In genomic region chr4:182806259-182807252, GRCh38 we compare ENCODE assay signal across 8 cellular contexts.
A peak's percentile ranks its signal among the peaks of the same experiment; 100 is the strongest.
DNase-seq lines count a peak whose midpoint lies in the region; ATAC-seq, FAIRE-seq and TF ChIP-seq lines count a peak whose summit lies in the region.

No MANE protein-coding gene starts in this region.

- H3K36me3 ChIP-seq in GM23338 (ENCODE audit: insufficient read depth): no peaks in the 10 kb centered on the region
- no peaks in the 10 kb centered on the region for H3K36me3 ChIP-seq in Karpas-422 (ENCODE audit: insufficient read depth, low read length)
- no peaks in the 10 kb centered on the region for H3K36me3 ChIP-seq in GM12878 (ENCODE audit: control insufficient read depth in 2 of 2, insufficient read depth in 2 of 2, low read length in 1 of 2)
- no peaks in the 10 kb centered on the region for H3K36me3 ChIP-seq in sigmoid colon

- TF ChIP-seq RAD21 in GM12878 (IDR thresholded peaks at IDR 0.05; ENCODE audit: insufficient read depth, low read depth, low read length): peak; percentile 81

- peak; percentile 79 for ATAC-seq in GM23338
- ATAC-seq in GM12878: peak; percentile 76

- no peak for TF ChIP-seq POLR2A in GM12878 (IDR thresholded peaks at IDR 0.05; ENCODE audit: low read depth, low read length)
- no peak for TF ChIP-seq POLR2A in sigmoid colon (IDR thresholded peaks at IDR 0.05)

- 20% methylated on average over 64 of the region's 68 CpGs for WGBS in GM12878 (ENCODE audit: insufficient coverage, insufficient replicate concordance, low lambda C conversion rate, missing lambda C conversion rate)
- 14 to 15% methylated on average over 68 of the region's 68 CpGs for WGBS in sigmoid colon, 2 donors

- no peaks in the 10 kb centered on the region for H4K20me1 ChIP-seq in GM23338 (replicated peaks; ENCODE audit: insufficient read depth)
- H4K20me1 ChIP-seq in Karpas-422 (ENCODE audit: insufficient read depth, low read depth, low read length): no peaks in the 10 kb centered on the region
- H4K20me1 ChIP-seq in GM12878 (ENCODE audit: control insufficient read depth, insufficient read depth): no peaks in the 10 kb centered on the region

- DNase-seq in GM04503 (ENCODE audit: low read depth) (peak; percentile 14), GM23338 (ENCODE audit: low spot score) (peak; percentile 94), Karpas-422 (peak; percentile 66), T-helper 9 cell (peak; percentile 25), GM12878 (ENCODE audit: low read depth, low spot score) (no peak), iPS DF 4.7 (ENCODE audit: extremely low read depth, low spot score) (peak; percentile 38), sigmoid colon (peak; percentile 83), NCI-H446 treated with DMSO at 0.1 percent for 48 hours (lab: John Stamatoyannopoulos, UW) (no peak)

- in situ Hi-C loops in GM12878 (cut with MboI): loop anchor here (5.0 kb wide), 1 partner anchor 324 kb away; no protein-coding TSS in a partner anchor

- H3K4me2 ChIP-seq in GM23338: peak overlapping the region; percentile 98
- H3K4me2 ChIP-seq in Karpas-422 (ENCODE audit: low read depth, low read length, poor library complexity, severe bottlenecking): no peak overlapping the region
- peak overlapping the region; percentile 88 for H3K4me2 ChIP-seq in GM12878 (ENCODE audit: control insufficient read depth, insufficient read depth)

- H3K27me3 ChIP-seq in GM23338 (ENCODE audit: insufficient read depth): peaks cover 11% of the 10 kb centered on the region; the same call in 1 of the 2 replicates
- no peaks in the 10 kb centered on the region for H3K27me3 ChIP-seq in Karpas-422 (ENCODE audit: low read length)
- H3K27me3 ChIP-seq in GM12878 (replicated peaks in 1 of 2; ENCODE audit: control insufficient read depth in 2 of 2, insufficient read depth in 2 of 2, low read length in 1 of 2): no peaks in the 10 kb centered on the region
- no peaks in the 10 kb centered on the region for H3K27me3 ChIP-seq in sigmoid colon

- H3K27ac ChIP-seq in GM23338 (ENCODE audit: low read depth) (no peak overlapping the region), Karpas-422 (ENCODE audit: low read length) (no peak overlapping the region), GM12878 (ENCODE audit: control insufficient read depth, insufficient read depth) (0 out of 2 replicates have a peak overlapping the region, but pooled peaks have one; percentile 34), sigmoid colon (peak overlapping the region; percentile 21 to 71 (median 57))

- peaks cover 36% of the 10 kb centered on the region for H3K4me1 Mint-ChIP-seq in GM23338

- intact Hi-C loops in GM12878 (cut with micrococcal nuclease; ENCODE audit: unreplicated experiment) (loop anchor here (1.0 to 10.0 kb wide), 4 partner anchors 328 to 1662 kb away; no protein-coding TSS in a partner anchor), sigmoid colon (cut with DNase I) (loop anchor here (2.0 to 10.0 kb wide), 4 partner anchors 328 to 1664 kb away; no protein-coding TSS in a partner anchor)

- peaks cover 25% of the 10 kb centered on the region for H3F3A ChIP-seq in GM23338 (replicated peaks; ENCODE audit: low read depth)

- no TSS peak for BruUV-seq in GM12878 (replicated peaks; lab: Mats Ljungman, UMichigan)

- POLR2A ChIA-PET in GM12878 (lab: Charles Lee): interaction anchor here (0.6 kb wide), 3 partner anchors 111 to 1804 kb away, joined by 3 to 4 read pairs (median 3); no protein-coding TSS in a partner anchor

- TF ChIP-seq CTCF in GM23338 (conservative IDR thresholded peaks at IDR 0.05; ENCODE audit: low read depth in 2 of 2) (peak; percentile 81 to 98), GM12878 (IDR thresholded peaks at IDR 0.05 in 2 of 3, conservative IDR thresholded peaks at IDR 0.05 in 1 of 3; ENCODE audit: control insufficient read depth in 2 of 3, extremely low read depth in 1 of 3, insufficient read depth in 1 of 3, low read depth in 3 of 3, low read length in 3 of 3) (peak; percentile 73 to 87 (median 84)), sigmoid colon (IDR thresholded peaks at IDR 0.05) (peak; percentile 73 to 94 (median 86))

- H3K9ac ChIP-seq in Karpas-422 (ENCODE audit: low read length): no peak overlapping the region
- H3K9ac ChIP-seq in GM12878 (ENCODE audit: control insufficient read depth, insufficient read depth, low read length): peak overlapping the region; percentile 28; the same call in 1 of the 2 replicates

- H3K4me1 ChIP-seq in GM23338 (ENCODE audit: insufficient read depth) (peaks cover 8% of the 10 kb centered on the region; the same call in 1 of the 2 replicates), Karpas-422 (ENCODE audit: low read length) (no peaks in the 10 kb centered on the region), GM12878 (ENCODE audit: control insufficient read depth, insufficient read depth, low read length) (peaks cover 24% of the 10 kb centered on the region), sigmoid colon (peaks cover 0 to 12% (median 4%) of the 10 kb centered on the region in 4 donors)

- H3K4me3 Mint-ChIP-seq in GM23338: peak overlapping the region; percentile 77

- H3K9me2 ChIP-seq in GM23338 (ENCODE audit: insufficient read depth) (no peaks in the 10 kb centered on the region; the same call in 1 of the 2 replicates), Karpas-422 (replicated peaks; ENCODE audit: insufficient read depth, low read length) (no peaks in the 10 kb centered on the region)

- peaks cover 15% of the 10 kb centered on the region for H3K27me3 Mint-ChIP-seq in GM23338 (ENCODE audit: insufficient read depth, low read depth, poor library complexity)

- RAD21 ChIA-PET in GM12878 (lab: Charles Lee; ENCODE audit: unreplicated experiment): interaction anchor here (0.6 to 1.4 kb wide), 8 partner anchors 17 to 1243 kb away, joined by 3 to 5 read pairs (median 3); no protein-coding TSS in a partner anchor

- TF ChIP-seq EP300 in GM12878 (IDR thresholded peaks at IDR 0.05; ENCODE audit: borderline replicate concordance in 1 of 2, control insufficient read depth in 1 of 2, low read depth in 2 of 2, low read length in 2 of 2) (no peak), sigmoid colon (IDR thresholded peaks at IDR 0.05) (no peak)

- H2AFZ ChIP-seq in GM23338 (peak overlapping the region; percentile 100), Karpas-422 (ENCODE audit: low read length) (no peak overlapping the region), GM12878 (ENCODE audit: control insufficient read depth, low read depth, low read length) (peak overlapping the region; percentile 55)

- H3K36me3 Mint-ChIP-seq in GM23338 (ENCODE audit: low read depth): peaks cover 5% of the 10 kb centered on the region; the same call in 1 of the 3 replicates

- FAIRE-seq in GM12878 (lab: Jason Lieb, UNC): no peak

- peak overlapping the region; percentile 84 for H3K4me3 ChIP-seq in GM23338
- H3K4me3 ChIP-seq in Karpas-422 (ENCODE audit: low read length): no peak overlapping the region
- H3K4me3 ChIP-seq in GM12878: peak overlapping the region; percentile 59; the same call in 1 of the 2 replicates
- peak overlapping the region; percentile 36 to 57 (median 53) for H3K4me3 ChIP-seq in sigmoid colon

- H3K27ac Mint-ChIP-seq in GM23338: no peak overlapping the region

- CTCF ChIA-PET in GM12878 (lab: Yijun Ruan, JAX): interaction anchor here (0.6 to 3.3 kb wide), 5 partner anchors 18 to 497 kb away, joined by 3 to 26 read pairs (median 3); no protein-coding TSS in a partner anchor

- H3K9me3 Mint-ChIP-seq in GM23338: peaks cover 5% of the 10 kb centered on the region

- H3K9me3 ChIP-seq in Karpas-422 (ENCODE audit: low read length): no peaks in the 10 kb centered on the region
- peaks cover 7% of the 10 kb centered on the region; the same call in 2 of the 3 replicates for H3K9me3 ChIP-seq in GM12878 (replicated peaks; ENCODE audit: control insufficient read depth, insufficient read depth, low read length)
- peaks cover 0 to 8% (median 0%) of the 10 kb centered on the region in 4 donors for H3K9me3 ChIP-seq in sigmoid colon

- SMC1A ChIA-PET in GM12878 (lab: Charles Lee; ENCODE audit: uncharacterized antibody, unreplicated experiment): interaction anchor here (0.6 to 1.4 kb wide), 4 partner anchors 19 to 571 kb away, joined by 3 to 5 read pairs (median 4); no protein-coding TSS in a partner anchor

- H3K79me2 ChIP-seq in GM23338 (replicated peaks; ENCODE audit: insufficient read depth): no peaks in the 10 kb centered on the region
- H3K79me2 ChIP-seq in Karpas-422 (ENCODE audit: low read length): no peaks in the 10 kb centered on the region
- no peaks in the 10 kb centered on the region for H3K79me2 ChIP-seq in GM12878 (ENCODE audit: control insufficient read depth, insufficient read depth, low read length)

TF ChIP-seq in GM23338, 12 proteins besides CTCF, POLR2A, EP300 and RAD21 (continues in another document):
- TF ChIP-seq NANOG (IDR thresholded peaks at IDR 0.05; ENCODE audit: borderline replicate concordance) (no peak), EZH2phosphoT487 (IDR thresholded peaks at IDR 0.05; ENCODE audit: unreplicated experiment) (no peak), JUNB (IDR thresholded peaks at IDR 0.05; ENCODE audit: unreplicated experiment) (no peak), ZNF114 (CRISPR knock-in tag; IDR thresholded peaks at IDR 0.05) (no peak)

TF ChIP-seq in GM12878, 131 proteins besides CTCF, POLR2A, EP300 and RAD21 (continues in another document):
- TF ChIP-seq LARP7 (IDR thresholded peaks at IDR 0.05) (no peak), SRF (IDR thresholded peaks at IDR 0.05; ENCODE audit: low read depth in 2 of 2, low read length in 2 of 2) (0 out of 4 replicates have a peak, but pooled peaks of 1 of the 2 experiments have one; percentile 33), PML (IDR thresholded peaks at IDR 0.05; ENCODE audit: low read length) (no peak), EED (IDR thresholded peaks at IDR 0.05; ENCODE audit: low read depth) (peak; percentile 64), SREBF2 (IDR thresholded peaks at IDR 0.05; ENCODE audit: low read length) (no peak), BRCA1 (IDR thresholded peaks at IDR 0.05; ENCODE audit: low read depth, low read length) (no peak), STAT1 (conservative IDR thresholded peaks at IDR 0.05) (no peak), NBN (IDR thresholded peaks at IDR 0.05) (no peak)
- TF ChIP-seq, protein P1, sequence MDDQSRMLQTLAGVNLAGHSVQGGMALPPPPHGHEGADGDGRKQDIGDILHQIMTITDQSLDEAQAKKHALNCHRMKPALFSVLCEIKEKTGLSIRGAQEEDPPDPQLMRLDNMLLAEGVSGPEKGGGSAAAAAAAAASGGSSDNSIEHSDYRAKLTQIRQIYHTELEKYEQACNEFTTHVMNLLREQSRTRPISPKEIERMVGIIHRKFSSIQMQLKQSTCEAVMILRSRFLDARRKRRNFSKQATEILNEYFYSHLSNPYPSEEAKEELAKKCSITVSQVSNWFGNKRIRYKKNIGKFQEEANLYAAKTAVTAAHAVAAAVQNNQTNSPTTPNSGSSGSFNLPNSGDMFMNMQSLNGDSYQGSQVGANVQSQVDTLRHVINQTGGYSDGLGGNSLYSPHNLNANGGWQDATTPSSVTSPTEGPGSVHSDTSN (IDR thresholded peaks at IDR 0.05; ENCODE audit: insufficient replicate concordance, low read depth, low read length): no peak

Comparison
In these comparisons a context has a peak if more than half of its experiments do, and no peak if none do; other contexts are left out.
1. DNase-seq: peak in GM04503 (single experiment), GM23338 (single experiment), Karpas-422 (single experiment), T-helper 9 cell (single experiment), iPS DF 4.7 (single experiment) and sigmoid colon (single experiment); none in GM12878 (single experiment) and NCI-H446 treated with DMSO at 0.1 percent for 48 hours (single experiment).
2. H3K27ac ChIP-seq: peak in GM12878 (single experiment) and sigmoid colon (4 of 4); none in GM23338 (single experiment) and Karpas-422 (single experiment).
3. Peak in every context shown above with its lines, with median percentiles within 50 percentile points of each other: CTCF ChIP-seq.